ENCODE assay signal across 25 cellular contexts in genomic region chr16:7703661-7704060, GRCh38.
"Had no signal": no experiment of that assay in that cellular context is flagged by ENCODE, and none has a peak within 500 bp of the region (broad histone marks: within the 10 kb centered on the region; RNA-seq: fewer than 3 reads in every experiment).

No MANE protein-coding gene starts in this region.

- H3K4me3 Mint-ChIP-seq: mesothelial cell of epicardium had no signal

- H3K4me1 ChIP-seq: esophagus squamous epithelium, gastrocnemius medialis, left lung, lower lobe of right lung had no signal

- H3K9me3 ChIP-seq: esophagus squamous epithelium, gastrocnemius medialis, lower lobe of right lung, mucosa of descending colon had no signal

- FAIRE-seq: colon, islet of Langerhans, keratinocyte had no signal

- H3K4me1 Mint-ChIP-seq: mesothelial cell of epicardium had no signal

- H3K27me3 ChIP-seq: esophagus squamous epithelium, gastrocnemius medialis, left lung had no signal

- H3K36me3 ChIP-seq: esophagus squamous epithelium, gastrocnemius medialis, left lung, lower lobe of right lung had no signal

- H3K4me3 ChIP-seq: coronary artery, dorsolateral prefrontal cortex, esophagus squamous epithelium, gastrocnemius medialis, left lung, lower lobe of right lung, mucosa of descending colon had no signal

- H3K27ac Mint-ChIP-seq: mesothelial cell of epicardium had no signal

- H3K36me3 Mint-ChIP-seq: mesothelial cell of epicardium had no signal

- H3K27ac ChIP-seq: coronary artery, dorsolateral prefrontal cortex, epithelial cell of prostate, esophagus squamous epithelium, gastrocnemius medialis, left lung, lower lobe of right lung had no signal

- DNase-seq: cerebellar nuclear complex; dermis blood vessel endothelial cell; dorsolateral prefrontal cortex; effector CD4-positive, alpha-beta T cell; effector memory CD4-positive, alpha-beta T cell; erythroblast; esophagus squamous epithelium; foreskin fibroblast; foreskin melanocyte; gastrocnemius medialis; glutamatergic neuron; head of caudate nucleus; hippocampal formation; left cardiac atrium; left lung; left ventricle myocardium superior; lower lobe of right lung; mesenchymal stem cell; mucosa of descending colon had no signal
